In the genomic region with DNA sequence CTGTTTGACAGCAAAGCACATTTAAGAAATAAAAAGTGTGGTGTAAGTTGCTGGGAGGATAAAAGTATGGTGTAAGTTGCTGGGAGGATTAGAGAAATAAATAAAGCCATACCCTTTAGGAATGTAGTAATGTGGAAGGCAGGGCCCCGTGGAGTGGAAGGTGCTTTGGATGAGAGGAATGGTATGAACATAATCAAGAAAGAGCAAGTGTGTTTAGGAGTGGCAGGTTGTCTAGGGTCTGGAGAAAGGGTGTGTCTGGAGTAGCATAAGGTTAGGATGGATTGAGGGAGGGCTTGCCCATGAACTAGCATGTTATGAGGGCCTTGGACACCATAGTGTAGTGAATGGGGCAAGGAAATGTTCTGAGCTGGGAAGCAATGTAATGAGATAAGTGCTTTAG, we compare ENCODE assay signal across 1 cellular context.
TF ChIP-seq lines count a peak whose summit lies in the region.

No MANE protein-coding gene starts in this region.

TF ChIP-seq in IMR-90, 13 proteins besides CTCF, POLR2A, EP300 and RAD21:
- TF ChIP-seq MXI1 (IDR thresholded peaks at IDR 0.05; ENCODE audit: borderline replicate concordance, low read depth, low read length) (no peak), BHLHE40 (IDR thresholded peaks at IDR 0.05; ENCODE audit: low read depth, low read length) (no peak), USF2 (IDR thresholded peaks at IDR 0.05; ENCODE audit: low read depth, low read length) (no peak), NFE2L2 (IDR thresholded peaks at IDR 0.05; ENCODE audit: low read depth, low read length) (no peak), SMC3 (IDR thresholded peaks at IDR 0.05; ENCODE audit: low read depth, low read length) (no peak), MAZ (IDR thresholded peaks at IDR 0.05; ENCODE audit: borderline replicate concordance, low read depth, low read length) (no peak), RCOR1 (IDR thresholded peaks at IDR 0.05; ENCODE audit: insufficient replicate concordance, low read length) (no peak), CEBPB (IDR thresholded peaks at IDR 0.05; ENCODE audit: low read depth, low read length) (no peak), MAFK (IDR thresholded peaks at IDR 0.05; ENCODE audit: low read depth, low read length) (no peak), RFX5 (IDR thresholded peaks at IDR 0.05; ENCODE audit: low read depth, low read length) (no peak)
- TF ChIP-seq, protein P1, sequence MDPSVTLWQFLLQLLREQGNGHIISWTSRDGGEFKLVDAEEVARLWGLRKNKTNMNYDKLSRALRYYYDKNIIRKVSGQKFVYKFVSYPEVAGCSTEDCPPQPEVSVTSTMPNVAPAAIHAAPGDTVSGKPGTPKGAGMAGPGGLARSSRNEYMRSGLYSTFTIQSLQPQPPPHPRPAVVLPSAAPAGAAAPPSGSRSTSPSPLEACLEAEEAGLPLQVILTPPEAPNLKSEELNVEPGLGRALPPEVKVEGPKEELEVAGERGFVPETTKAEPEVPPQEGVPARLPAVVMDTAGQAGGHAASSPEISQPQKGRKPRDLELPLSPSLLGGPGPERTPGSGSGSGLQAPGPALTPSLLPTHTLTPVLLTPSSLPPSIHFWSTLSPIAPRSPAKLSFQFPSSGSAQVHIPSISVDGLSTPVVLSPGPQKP (IDR thresholded peaks at IDR 0.05; ENCODE audit: borderline replicate concordance, low read depth, low read length) = no peak
TF ChIP-seq in IMR-90: peak in this region for 0.
